ENCODE assay signal across 1 cellular context in the genomic region with DNA sequence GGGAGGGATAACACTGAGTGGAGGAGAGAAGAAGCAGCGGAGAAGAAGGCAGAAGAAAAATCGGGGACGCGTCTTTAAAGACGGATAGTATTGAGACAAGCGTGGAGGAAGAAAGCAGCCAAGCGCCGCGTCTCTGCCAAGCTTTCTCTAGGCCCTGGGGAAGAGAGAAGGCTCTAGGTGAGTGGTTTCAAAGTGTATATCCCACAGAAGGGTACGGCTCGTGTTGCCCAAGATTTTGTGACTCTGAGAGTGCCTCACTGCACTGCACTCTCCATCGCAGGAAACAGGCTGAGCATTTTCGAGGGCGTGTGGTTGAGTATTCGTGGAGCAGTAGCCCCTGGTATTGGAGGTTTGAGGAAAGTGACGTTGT.
A peak's percentile ranks its signal among the peaks of the same experiment; 100 is the strongest.
TF ChIP-seq lines count a peak whose summit lies in the region.

No MANE protein-coding gene starts in this region.

TF ChIP-seq in H1, 55 proteins besides CTCF, POLR2A, EP300 and RAD21:
- no peak for TF ChIP-seq NRF1 (IDR thresholded peaks at IDR 0.05; ENCODE audit: low read depth, low read length)
- TF ChIP-seq, protein P1, sequence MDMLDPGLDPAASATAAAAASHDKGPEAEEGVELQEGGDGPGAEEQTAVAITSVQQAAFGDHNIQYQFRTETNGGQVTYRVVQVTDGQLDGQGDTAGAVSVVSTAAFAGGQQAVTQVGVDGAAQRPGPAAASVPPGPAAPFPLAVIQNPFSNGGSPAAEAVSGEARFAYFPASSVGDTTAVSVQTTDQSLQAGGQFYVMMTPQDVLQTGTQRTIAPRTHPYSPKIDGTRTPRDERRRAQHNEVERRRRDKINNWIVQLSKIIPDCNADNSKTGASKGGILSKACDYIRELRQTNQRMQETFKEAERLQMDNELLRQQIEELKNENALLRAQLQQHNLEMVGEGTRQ (IDR thresholded peaks at IDR 0.05; ENCODE audit: low read length) = no peak
- TF ChIP-seq SAP30 (IDR thresholded peaks at IDR 0.05; ENCODE audit: insufficient read depth, insufficient replicate concordance, low read length) = peak; percentile 27
- TF ChIP-seq RNF2 (IDR thresholded peaks at IDR 0.05; ENCODE audit: borderline replicate concordance, low read depth, low read length, missing control alignments, poor library complexity, severe bottlenecking) = peak; percentile 20
- TF ChIP-seq TCF12 (IDR thresholded peaks at IDR 0.05; ENCODE audit: low read depth, low read length) = no peak
- peak; percentile 82 for TF ChIP-seq SUZ12 (IDR thresholded peaks at IDR 0.05; ENCODE audit: low read length)
- no peak for TF ChIP-seq TBP (IDR thresholded peaks at IDR 0.05; ENCODE audit: low read depth, low read length)
- peak in 1 of 2 experiments; percentile 73; a peak in 2 of 4 replicates for TF ChIP-seq SIN3A (conservative IDR thresholded peaks at IDR 0.05 in 1 of 2, IDR thresholded peaks at IDR 0.05 in 1 of 2; ENCODE audit: low read depth in 1 of 2, low read length in 2 of 2)
- peak; percentile 51 for TF ChIP-seq EZH2 (IDR thresholded peaks at IDR 0.05; ENCODE audit: low read depth, low read length, severe bottlenecking)
- TF ChIP-seq CEBPB (IDR thresholded peaks at IDR 0.05; ENCODE audit: low read depth, low read length) = no peak
TF ChIP-seq in H1: peak in this region for 5.
